In the genomic region with DNA sequence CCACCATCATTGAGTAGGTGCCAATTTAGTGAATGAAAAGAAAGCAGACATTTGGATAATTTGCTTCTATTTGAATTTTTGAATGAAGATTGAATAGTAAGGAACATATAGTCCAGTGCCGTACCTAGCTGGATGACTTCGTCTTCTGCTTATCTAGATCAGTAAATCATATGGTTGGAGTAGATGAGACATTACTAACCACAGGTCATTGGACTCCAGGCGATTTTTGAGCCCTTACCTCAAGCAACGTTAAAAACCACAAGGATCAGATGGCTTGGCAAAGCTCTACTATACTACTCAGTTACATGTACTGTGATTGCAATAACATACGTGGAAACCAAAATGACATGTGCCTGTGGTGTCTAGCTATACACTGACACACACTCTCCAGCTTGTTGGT, we compare ENCODE assay signal across 1 cellular context.
TF ChIP-seq lines count a peak whose summit lies in the region.

No MANE protein-coding gene starts in this region.

TF ChIP-seq in GM23338, 12 proteins besides CTCF, POLR2A, EP300 and RAD21 (continued from another document):
- TF ChIP-seq ETS1 (IDR thresholded peaks at IDR 0.05) (no peak), JUNB (IDR thresholded peaks at IDR 0.05; ENCODE audit: unreplicated experiment) (no peak), EZH2phosphoT487 (IDR thresholded peaks at IDR 0.05; ENCODE audit: unreplicated experiment) (no peak), ZNF114 (CRISPR knock-in tag; IDR thresholded peaks at IDR 0.05) (no peak), EZH2 (IDR thresholded peaks at IDR 0.05; ENCODE audit: low read depth, unreplicated experiment) (no peak), POLR2AphosphoS5 (IDR thresholded peaks at IDR 0.05; ENCODE audit: low read depth) (no peak), REST (IDR thresholded peaks at IDR 0.05; ENCODE audit: unreplicated experiment) (no peak)
TF ChIP-seq in GM23338: peak in this region for 0.
